Comparison of ENCODE assay signal across 18 cellular contexts in the genomic region with DNA sequence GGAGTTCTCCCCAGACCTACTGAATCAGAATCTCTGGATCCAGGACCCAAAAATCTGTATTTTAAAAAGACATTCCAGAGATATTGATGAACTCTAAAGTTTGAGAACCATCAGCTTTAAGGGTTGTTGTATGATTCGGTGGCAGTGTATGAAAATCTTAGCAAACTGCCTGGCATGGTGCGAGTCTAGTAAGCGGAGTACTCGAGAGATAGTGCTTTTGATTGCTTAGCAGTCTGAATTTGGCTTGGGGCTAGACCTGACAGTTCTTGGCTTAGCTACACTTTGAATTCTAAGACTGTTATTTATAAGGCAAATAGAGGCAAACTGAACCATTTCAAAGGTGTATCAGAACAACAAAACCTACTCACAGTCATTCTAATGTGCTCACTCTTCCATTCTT.
"Had no signal": no experiment of that assay in that cellular context is flagged by ENCODE, and none has a peak within 500 bp of the region (broad histone marks: within the 10 kb centered on the region; RNA-seq: fewer than 3 reads in every experiment).

No MANE protein-coding gene starts in this region.

- ATAC-seq: left lung, sciatic nerve had no signal

- DNase-seq: effector memory CD4-positive, alpha-beta T cell; esophagus squamous epithelium; foreskin fibroblast; heart left ventricle; hypothalamus; islet precursor cell; left lung; mesenchymal stem cell; naive B cell; occipital lobe; stimulated activated CD4-positive, alpha-beta T cell treated with anti-CD3 and anti-CD28 coated beads, Interleukin-2, amount 100 ng/mL, for 24 hours; stimulated activated CD4-positive, alpha-beta T cell treated with anti-CD3 and anti-CD28 coated beads, Interleukin-4, amount 100 ng/mL, for 4 hours; stimulated activated naive CD4-positive, alpha-beta T cell treated with Interleukin-2 at 50 U/mL for 16 hours; trophoblast cell had no signal

- H3K9me3 Mint-ChIP-seq: nephron had no signal

- H3K27ac Mint-ChIP-seq: nephron had no signal

- H3K4me3 Mint-ChIP-seq: central memory CD8-positive, alpha-beta T cell; naive B cell; nephron had no signal

- H3K27me3 Mint-ChIP-seq: central memory CD8-positive, alpha-beta T cell; naive B cell had no signal

- FAIRE-seq: endometrium had no signal
